Comparison of ENCODE assay signal across 20 cellular contexts in the genomic region with DNA sequence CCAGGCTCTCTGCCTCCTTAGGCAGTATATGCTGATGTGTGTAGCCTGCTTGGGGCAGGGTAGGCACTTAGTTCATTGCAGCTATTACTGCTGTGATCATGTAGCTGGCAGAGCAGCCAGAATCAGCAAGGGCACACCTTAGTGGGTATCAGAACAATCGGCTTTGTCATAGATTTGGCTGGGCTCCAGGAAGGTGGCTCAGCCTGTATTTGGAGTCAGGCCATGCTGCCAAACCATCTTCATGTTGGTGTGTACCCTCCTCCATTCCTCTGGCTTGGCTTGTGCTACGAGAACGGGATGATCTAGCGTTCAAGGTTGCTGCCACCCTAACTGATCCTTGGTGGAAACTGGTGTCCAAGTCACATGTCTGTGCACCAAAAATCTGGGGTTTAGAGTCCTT. TPM values are rescaled to one million over a fixed set of nuclear protein-coding genes. Genes with fewer than 3 reads are reported as not detected.
DNase-seq lines count a peak whose midpoint lies in the region; ATAC-seq, FAIRE-seq and TF ChIP-seq lines count a peak whose summit lies in the region.
"Had no signal": no experiment of that assay in that cellular context is flagged by ENCODE, and none has a peak within 500 bp of the region (broad histone marks: within the 10 kb centered on the region; RNA-seq: fewer than 3 reads in every experiment).

No MANE protein-coding gene starts in this region.

- H3F3A ChIP-seq in PC-9 (ENCODE audit: insufficient read depth, low read depth) = peaks cover 39% of the 10 kb centered on the region

- H3K36me3 ChIP-seq in KOPT-K1 (ENCODE audit: insufficient read depth, low read length) = peaks cover 97% of the 10 kb centered on the region
- H3K36me3 ChIP-seq in PC-9 (ENCODE audit: low read depth) = peaks cover 83% of the 10 kb centered on the region
- peaks cover 18 to 47% of the 10 kb centered on the region in 2 experiments for H3K36me3 ChIP-seq in keratinocyte (ENCODE audit: control insufficient read depth in 2 of 2, extremely low read depth in 1 of 2, insufficient read depth in 2 of 2, low read length in 2 of 2)
- peaks cover 11% of the 10 kb centered on the region for H3K36me3 ChIP-seq in right atrium auricular region
- H3K36me3 ChIP-seq: cardiac muscle cell had no signal

- H3K9me2 ChIP-seq in PC-9 (ENCODE audit: insufficient read depth) = no peaks in the 10 kb centered on the region

- dilution Hi-C loops in keratinocyte (cut with MboI; ENCODE audit: extremely low pct_ligation_motif_present, low sequenced_read_pairs) = no loop called here

- peak; percentile 71 for FAIRE-seq in keratinocyte (lab: Jason Lieb, UNC)
- FAIRE-seq: D721Med, islet of Langerhans had no signal

- H3K9me1 ChIP-seq in keratinocyte (ENCODE audit: control insufficient read depth, extremely low read depth, insufficient read depth, low read length) = peaks cover 4% of the 10 kb centered on the region

- DNase-seq in D341Med (ENCODE audit: low spot score) (peak; percentile 45), PC-9 (peak; percentile 58 to 77), keratinocyte (ENCODE audit: low read depth, low spot score) (no peak), Right ventricle myocardium superior (no peak), erythroblast (lab: John Stamatoyannopoulos, UW) (no peak), right atrium auricular region (ENCODE audit: low spot score) (no peak)
- DNase-seq: activated CD4-positive, CD25-positive, alpha-beta regulatory T cell; effector CD4-positive, alpha-beta T cell; mesenchymal stem cell; NCI-H187; nephron progenitor cell; psoas muscle; T-helper 17 cell had no signal

- H3K9ac ChIP-seq in keratinocyte (ENCODE audit: control insufficient read depth, extremely low read depth, insufficient read depth, low read length) = no peak overlapping the region
- H3K9ac ChIP-seq: KMS-11 had no signal

- POLR2A ChIA-PET in PC-9 (lab: Charles Lee; ENCODE audit: unreplicated experiment) = no interaction called here

- H3K27me3 ChIP-seq in PC-9 (ENCODE audit: insufficient read depth, low read depth) = no peaks in the 10 kb centered on the region
- no peaks in the 10 kb centered on the region for H3K27me3 ChIP-seq in keratinocyte (ENCODE audit: control insufficient read depth, extremely low read depth, insufficient read depth, low read length)
- H3K27me3 ChIP-seq in right atrium auricular region = no peaks in the 10 kb centered on the region
- H3K27me3 ChIP-seq: cardiac muscle cell had no signal

- H3K27ac ChIP-seq in KOPT-K1 (ENCODE audit: low read depth, low read length, poor library complexity, severe bottlenecking) (peak overlapping the region; percentile 98), PC-9 (0 out of 2 replicates have a peak overlapping the region, but pooled peaks have one; percentile 1), keratinocyte (ENCODE audit: control insufficient read depth, insufficient read depth, low read length) (no peak overlapping the region), right atrium auricular region (no peak overlapping the region)
- H3K27ac ChIP-seq: cardiac muscle cell, KMS-11, psoas muscle had no signal

- no peak for TF ChIP-seq POLR2A in erythroblast (IDR thresholded peaks at IDR 0.05; ENCODE audit: low read length)

- TF ChIP-seq CTCF in PC-9 (conservative IDR thresholded peaks at IDR 0.05) = no peak
- TF ChIP-seq CTCF in keratinocyte (optimal IDR thresholded peaks at IDR 0.05 in 1 of 3, IDR thresholded peaks at IDR 0.05 in 1 of 3, conservative IDR thresholded peaks at IDR 0.05 in 1 of 3; ENCODE audit: extremely low read depth in 1 of 3, insufficient read depth in 2 of 3, low read length in 3 of 3) = no peak
- TF ChIP-seq CTCF in right atrium auricular region (IDR thresholded peaks at IDR 0.05) = no peak

- no peak for ATAC-seq in Right ventricle myocardium superior (ENCODE audit: poor library complexity)
- ATAC-seq in HG02798 (IDR thresholded peaks at IDR 0.05; ENCODE audit: poor library complexity, unreplicated experiment) = no peak
- ATAC-seq: GM23338, psoas muscle, T-helper 17 cell had no signal

- H4K20me1 ChIP-seq in PC-9 (ENCODE audit: insufficient read depth) = no peaks in the 10 kb centered on the region
- H4K20me1 ChIP-seq in keratinocyte (ENCODE audit: control insufficient read depth, extremely low read depth, insufficient read depth, low read length) = no peaks in the 10 kb centered on the region

- H3K79me2 ChIP-seq in PC-9 (ENCODE audit: low read depth) (peaks cover 30% of the 10 kb centered on the region), keratinocyte (ENCODE audit: control insufficient read depth, insufficient read depth, low read length) (peaks cover 23% of the 10 kb centered on the region)

- BruUV-seq in PC-9 (replicated peaks; lab: Mats Ljungman, UMichigan) = no TSS peak

- H3K4me2 ChIP-seq in PC-9 = peak overlapping the region; percentile 32
- no peak overlapping the region for H3K4me2 ChIP-seq in keratinocyte (ENCODE audit: control insufficient read depth, extremely low read depth, insufficient read depth, low read depth, low read length)
- H3K4me2 ChIP-seq: GM23338, KMS-11 had no signal

- CTCF ChIA-PET in PC-9 (lab: Charles Lee) = no interaction called here

- H3K4me1 ChIP-seq in PC-9 (replicated peaks; ENCODE audit: insufficient read depth) (peaks cover 51% of the 10 kb centered on the region), keratinocyte (ENCODE audit: control insufficient read depth, extremely low read depth, insufficient read depth, low read length) (peaks cover 29% of the 10 kb centered on the region), right atrium auricular region (peaks cover 0 to 15% of the 10 kb centered on the region in 2 donors)

- no peaks in the 10 kb centered on the region for H3K9me3 ChIP-seq in KOPT-K1 (ENCODE audit: insufficient read depth, low read length, poor library complexity, severe bottlenecking)
- 0 out of 2 replicates have a peak, but pooled peaks cover 9% of the 10 kb centered on the region for H3K9me3 ChIP-seq in PC-9 (ENCODE audit: insufficient read depth, low read depth)
- H3K9me3 ChIP-seq in keratinocyte (ENCODE audit: control insufficient read depth, low read depth, low read length) = peaks cover 10% of the 10 kb centered on the region
- peaks cover 0 to 6% of the 10 kb centered on the region in 2 donors for H3K9me3 ChIP-seq in right atrium auricular region
- H3K9me3 ChIP-seq: psoas muscle had no signal

- intact Hi-C loops in PC-9 (cut with micrococcal nuclease; ENCODE audit: unreplicated experiment) (no loop called here), Right ventricle myocardium superior (cut with DNase I) (no loop called here)

- H2AFZ ChIP-seq in PC-9 (no peak overlapping the region), keratinocyte (ENCODE audit: control insufficient read depth, low read length) (no peak overlapping the region)
- H2AFZ ChIP-seq: GM23338 had no signal

- H3K4me3 ChIP-seq in PC-9 (no peak overlapping the region), keratinocyte (ENCODE audit: control insufficient read depth in 2 of 3, extremely low read depth in 1 of 3, insufficient read depth in 2 of 3, low read depth in 1 of 3, low read length in 3 of 3) (no peak overlapping the region), right atrium auricular region (no peak overlapping the region)
- H3K4me3 ChIP-seq: cardiac muscle cell, GM23338, psoas muscle had no signal

RNA-seq across cellular contexts. Expression of a gene that starts 23.5 kb away (rescaled TPM):
- total RNA-seq in PC-9 (2021) (33.4 and 43.0 TPM in 2 replicates), Right ventricle myocardium superior (5.2 TPM), right atrium auricular region (1 to 10 TPM; 4.0 to 6.1 TPM)
- polyA plus RNA-seq in keratinocyte = 22.4 to 25.0 TPM (median 23.1 TPM) in 3 replicates
- polyA plus RNA-seq in keratinocyte (2011; ENCODE audit: low read depth) = 21.7 TPM
- 11.0 and 14.0 TPM in 2 replicates for polyA plus RNA-seq in keratinocyte (2011; cell fraction: cytosol; rRNA removed)
- polyA plus RNA-seq in keratinocyte (2011; cell fraction: nucleus; rRNA removed) = 31.6 and 34.8 TPM in 2 replicates
- polyA plus RNA-seq in keratinocyte (2012; ENCODE audit: low replicate concordance) = 9.3 and 24.1 TPM in 2 replicates
- polyA minus RNA-seq in keratinocyte = 36.4 to 62.2 TPM (median 39.0 TPM) in 3 replicates
- 8.8 TPM for polyA minus RNA-seq in keratinocyte (2011; cell fraction: cytosol; rRNA and poly(A)+ RNA removed)
- polyA minus RNA-seq in keratinocyte (2011; cell fraction: nucleus; rRNA and poly(A)+ RNA removed) = 26.9 and 64.1 TPM in 2 replicates

Comparison
In these comparisons a context has a peak if more than half of its experiments do, and no peak if none do; other contexts are left out.
1. DNase-seq: peak in D341Med (single experiment) and PC-9 (2 of 2); none in keratinocyte (single experiment), Right ventricle myocardium superior (single experiment), erythroblast (0 of 2) and right atrium auricular region (single experiment).
2. H3K27ac ChIP-seq: peak in KOPT-K1 (single experiment) and PC-9 (single experiment); none in keratinocyte (single experiment) and right atrium auricular region (0 of 2).